32 cellular contexts compared by ENCODE assay signal in genomic region chr12:115518-115917, GRCh38. TPM values are rescaled to one million over a fixed set of nuclear protein-coding genes. Genes with fewer than 3 reads are reported as not detected.
"Had no signal": no experiment of that assay in that cellular context is flagged by ENCODE, and none has a peak within 500 bp of the region (broad histone marks: within the 10 kb centered on the region; RNA-seq: fewer than 3 reads in every experiment).

No MANE protein-coding gene starts in this region.

- DNase-seq: activated B cell treated with CpG ODN at 0.5 μM for 24 hours; activated CD4-positive, alpha-beta memory T cell treated with anti-CD3 and anti-CD28 coated beads for 36 hours; activated CD4-positive, alpha-beta T cell treated with anti-CD3 and anti-CD28 coated beads for 4 hours; activated CD4-positive, alpha-beta T cell treated with anti-CD3 and anti-CD28 coated beads, Interleukin-2, amount 10 ng/mL, durations not matched to agents 24 days and 14 days; activated CD4-positive, alpha-beta T cell treated with anti-CD3 and anti-CD28 coated beads, Interleukin-2, amount 50 U/mL, for 1 hour; activated CD4-positive, alpha-beta T cell treated with anti-CD3 and anti-CD28 coated beads, Interleukin-2, amount 50 U/mL, for 4 hours; activated CD4-positive, CD25-positive, alpha-beta regulatory T cell treated with anti-CD3 and anti-CD28 coated beads, Interleukin-2, amount 50 U/mL, for 72 hours; activated CD8-positive, alpha-beta memory T cell treated with anti-CD3 and anti-CD28 coated beads, Interleukin-2, amount 50 U/mL, for 4 hours; activated CD8-positive, alpha-beta T cell treated with anti-CD3 and anti-CD28 coated beads for 36 hours; activated effector memory CD4-positive, alpha-beta T cell treated with anti-CD3 and anti-CD28 coated beads, Interleukin-2, amount 50 U/mL, for 16 hours; activated gamma-delta T cell treated with Interleukin-2 at 50 U/mL for 16 hours; activated naive CD4-positive, alpha-beta T cell; activated naive CD4-positive, alpha-beta T cell treated with anti-CD3 and anti-CD28 coated beads for 36 hours; activated naive CD4-positive, alpha-beta T cell treated with anti-CD3 and anti-CD28 coated beads, Interleukin-2, amount 50 U/mL, for 16 hours; activated naive CD8-positive, alpha-beta T cell treated with anti-CD3 and anti-CD28 coated beads for 36 hours; activated T-cell treated with anti-CD3 and anti-CD28 coated beads for 4 hours; activated T-cell treated with anti-CD3 and anti-CD28 coated beads, Interleukin-2, amount 50 U/mL, for 1 hour; activated T-cell treated with anti-CD3 and anti-CD28 coated beads, Interleukin-2, amount 50 U/mL, for 4 hours; activated T-cell treated with anti-CD3 and anti-CD28 coated beads, Interleukin-2, amount 50 U/mL, for 72 hours; adrenal gland; amniotic stem cell; body of pancreas; brain microvascular endothelial cell; central memory CD4-positive, alpha-beta T cell; T-helper 2 cell; T-helper 9 cell had no signal

- H3K9me3 ChIP-seq: adrenal gland, body of pancreas, breast epithelium had no signal

- ATAC-seq: activated CD8-positive, alpha-beta T cell treated with anti-CD3 and anti-CD28 coated beads for 36 hours; activated naive CD4-positive, alpha-beta T cell treated with anti-CD3 and anti-CD28 coated beads, Interleukin-2, amount 50 U/mL, for 72 hours; activated T-cell treated with anti-CD3 and anti-CD28 coated beads, Interleukin-2, amount 50 U/mL, for 4 hours; activated T-cell treated with anti-CD3 and anti-CD28 coated beads, Interleukin-2, amount 50 U/mL, for 72 hours; activated T-helper 17 cell treated with anti-CD3 and anti-CD28 coated beads, Interleukin-2, amount 50 U/mL, for 72 hours; body of pancreas had no signal

- H3K4me1 ChIP-seq: adrenal gland, body of pancreas, breast epithelium had no signal

- H3K4me3 ChIP-seq: adrenal gland, body of pancreas, breast epithelium had no signal

- H3K27me3 ChIP-seq: adrenal gland, body of pancreas, brain microvascular endothelial cell had no signal

- H3K27ac ChIP-seq: adrenal gland, body of pancreas, brain microvascular endothelial cell, breast epithelium, VCaP had no signal

- FAIRE-seq: astrocyte, TTC549 had no signal

- H3K36me3 ChIP-seq: adrenal gland, brain microvascular endothelial cell, breast epithelium had no signal

RNA-seq across cellular contexts. Expression of gene IQSEC3, which starts 49.0 kb away (rescaled TPM):
- total RNA-seq: activated B cell treated with CpG ODN at 0.5 μM for 24 hours had no signal
